In the genomic region with DNA sequence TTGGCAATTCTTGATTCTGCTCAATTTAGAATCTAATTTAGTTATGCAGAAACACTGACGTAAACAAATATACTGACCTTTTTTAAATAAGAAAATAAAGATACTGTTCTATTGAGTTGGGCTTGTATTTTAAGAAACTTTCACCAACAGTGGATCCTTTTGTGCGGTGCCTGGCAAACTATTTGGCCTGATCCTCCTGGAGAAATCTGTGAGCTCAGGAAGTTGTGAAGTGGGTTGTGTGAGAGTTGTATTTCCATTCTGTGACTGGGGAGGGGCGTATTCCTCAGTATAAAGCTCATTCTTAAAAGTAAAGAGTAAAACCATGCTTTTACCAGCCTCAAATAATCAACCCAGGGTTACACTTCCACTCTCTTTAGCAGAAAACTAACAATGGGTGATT, we compare ENCODE assay signal across 9 cellular contexts.
"Had no signal": no experiment of that assay in that cellular context is flagged by ENCODE, and none has a peak within 500 bp of the region (broad histone marks: within the 10 kb centered on the region; RNA-seq: fewer than 3 reads in every experiment).

No MANE protein-coding gene starts in this region.

- H3K4me1 ChIP-seq: HAP-1 had no signal

- H3K4me3 ChIP-seq: HAP-1 had no signal

- H3K27ac Mint-ChIP-seq: HFFc6, IgD-negative memory B cell had no signal

- H3K9me3 Mint-ChIP-seq: HFFc6, IgD-negative memory B cell had no signal

- DNase-seq: GOT3, H7, HFFc6, KBM-7 had no signal

- H3K9me3 ChIP-seq: HAP-1 had no signal

- H3K36me3 ChIP-seq: HAP-1 had no signal

- H3K4me3 Mint-ChIP-seq: HFFc6, IgD-negative memory B cell had no signal

- ATAC-seq: HCT116, HepG2 had no signal

- H3K27ac ChIP-seq: HL-60 had no signal

- H3K4me1 Mint-ChIP-seq: IgD-negative memory B cell had no signal

- H3K36me3 Mint-ChIP-seq: IgD-negative memory B cell had no signal
